Comparison of ENCODE assay signal across 21 cellular contexts in the genomic region with DNA sequence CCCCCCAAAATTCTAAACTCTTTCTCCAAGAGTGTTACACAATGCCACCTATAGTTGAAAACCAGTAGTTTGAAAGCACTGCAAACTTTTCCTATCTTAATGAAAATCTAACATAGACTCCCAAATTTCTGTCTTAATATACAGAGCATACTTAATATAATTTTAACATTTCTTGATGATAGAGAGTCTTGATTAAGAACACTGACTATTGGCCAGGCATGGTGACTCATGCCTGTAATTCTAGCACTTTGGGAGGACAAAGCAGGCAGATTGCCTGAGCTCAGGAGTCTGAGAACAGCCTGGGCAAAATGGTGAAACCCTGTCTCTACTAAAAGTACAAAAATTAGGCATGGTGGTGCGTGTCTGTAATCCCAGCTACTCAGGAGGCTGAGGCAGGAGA. TPM values are rescaled to one million over a fixed set of nuclear protein-coding genes. Genes with fewer than 3 reads are reported as not detected.
DNase-seq lines count a peak whose midpoint lies in the region; ATAC-seq and TF ChIP-seq lines count a peak whose summit lies in the region.
"Had no signal": no experiment of that assay in that cellular context is flagged by ENCODE, and none has a peak within 500 bp of the region (broad histone marks: within the 10 kb centered on the region; RNA-seq: fewer than 3 reads in every experiment).

No MANE protein-coding gene starts in this region.

- no peaks in the 10 kb centered on the region for H3K27me3 Mint-ChIP-seq in HFFc6 (ENCODE audit: insufficient read depth)
- H3K27me3 Mint-ChIP-seq: activated naive CD4-positive, alpha-beta T cell treated with anti-CD3 and anti-CD28 coated beads, Interleukin-2, amount 50 U/mL, for 24 hours; activated T-cell treated with anti-CD3 and anti-CD28 coated beads, Interleukin-2, amount 50 U/mL, for 24 hours; central memory CD8-positive, alpha-beta T cell; stimulated activated naive CD8-positive, alpha-beta T cell treated with anti-CD3 and anti-CD28 coated beads, Interleukin-15, Interleukin-2, amounts not matched to agents 100 ng/mL and 50 ng/mL, for 24 hours had no signal

- H3K36me3 ChIP-seq in aorta (ENCODE audit: control insufficient read depth in 1 of 2, insufficient read depth in 2 of 2, low read length in 1 of 2) = peaks cover 0 to 2% of the 10 kb centered on the region in 2 donors

- TF ChIP-seq CTCF in AG04450 (IDR thresholded peaks at IDR 0.05; ENCODE audit: low read depth, low read length) (0 out of 2 replicates have a peak, but pooled peaks have one; percentile 3), HFFc6 (IDR thresholded peaks at IDR 0.05) (peak; percentile 22; the same call in 1 of the 2 replicates), astrocyte of the spinal cord (IDR thresholded peaks at IDR 0.05; ENCODE audit: low read depth, low read length) (no peak), fibroblast of villous mesenchyme (IDR thresholded peaks at IDR 0.05; ENCODE audit: insufficient read depth, low read depth, low read length) (no peak)

- H3K9me3 ChIP-seq in AG04450 (ENCODE audit: control insufficient read depth, insufficient read depth, low read length) = no peaks in the 10 kb centered on the region
- no peaks in the 10 kb centered on the region for H3K9me3 ChIP-seq in aorta (ENCODE audit: control insufficient read depth, low read length)
- H3K9me3 ChIP-seq: heart right ventricle had no signal

- H3K4me3 ChIP-seq in AG04450 (ENCODE audit: low read depth, low read length) = no peak overlapping the region
- H3K4me3 ChIP-seq in astrocyte of the spinal cord (ENCODE audit: low read depth, low read length) = no peak overlapping the region
- H3K4me3 ChIP-seq in fibroblast of villous mesenchyme (ENCODE audit: low read depth, low read length) = no peak overlapping the region
- no peak overlapping the region for H3K4me3 ChIP-seq in aorta (ENCODE audit: low read length in 2 of 2)
- H3K4me3 ChIP-seq: heart right ventricle, PC-9 had no signal

- DNase-seq in AG04450 (ENCODE audit: low read depth, low spot score) (peak; percentile 21), HFFc6 (peak; percentile 26), astrocyte of the spinal cord (ENCODE audit: low read depth, low spot score) (peak; percentile 53), fibroblast of villous mesenchyme (ENCODE audit: low read depth) (peak; percentile 48), aorta (no peak), NCI-H1092 (lab: John Stamatoyannopoulos, UW) (no peak), NAMALWA (ENCODE audit: low spot score) (no peak)
- DNase-seq: ACHN; activated CD4-positive, alpha-beta T cell treated with anti-CD3 and anti-CD28 coated beads, Interleukin-2, amount 50 U/mL, for 4 hours; activated T-cell treated with anti-CD3 and anti-CD28 coated beads, Interleukin-2, amount 50 U/mL, for 24 hours; H7; heart right ventricle; MV-4-11; NCI-H2029 treated with DMSO at 0.1 percent for 48 hours; NCI-H524 treated with DMSO at 0.1 percent for 48 hours; PC-9 had no signal

- H3K27ac ChIP-seq in AG04450 (ENCODE audit: low read depth, low read length) (no peak overlapping the region), aorta (ENCODE audit: low read depth in 1 of 2, low read length in 2 of 2) (no peak overlapping the region)
- H3K27ac ChIP-seq: heart right ventricle, PC-9 had no signal

- 88 to 94% methylated on average over 1 of the region's 1 CpG for WGBS in aorta, 2 donors

- intact Hi-C loops in aorta (cut with DNase I) = no loop called here

- in situ Hi-C loops in astrocyte of the spinal cord (cut with HindIII; ENCODE audit: low sequenced_read_pairs) = no loop called here

- ATAC-seq in GM21390 (IDR thresholded peaks at IDR 0.05; ENCODE audit: unreplicated experiment) (no peak), aorta (ENCODE audit: low FRiP score) (no peak)
- ATAC-seq: heart right ventricle had no signal

- no peaks in the 10 kb centered on the region for H3K4me1 ChIP-seq in aorta (ENCODE audit: control insufficient read depth in 1 of 2, insufficient read depth in 2 of 2, low read length in 2 of 2)

- H3K27me3 ChIP-seq in AG04450 (ENCODE audit: control insufficient read depth, insufficient read depth, low read length) (no peaks in the 10 kb centered on the region), aorta (ENCODE audit: control insufficient read depth in 1 of 2, insufficient read depth in 2 of 2, low read length in 1 of 2) (no peaks in the 10 kb centered on the region)
- H3K27me3 ChIP-seq: heart right ventricle had no signal

- POLR2A ChIA-PET in AG04450 (lab: Yijun Ruan, JAX) = no interaction called here

- peaks cover 12% of the 10 kb centered on the region for H3K4me1 Mint-ChIP-seq in HFFc6 (ENCODE audit: low read depth)
- H3K4me1 Mint-ChIP-seq: neural crest cell had no signal

- peak overlapping the region; percentile 65 for H3K27ac Mint-ChIP-seq in HFFc6
- H3K27ac Mint-ChIP-seq: activated naive CD4-positive, alpha-beta T cell treated with anti-CD3 and anti-CD28 coated beads, Interleukin-2, amount 50 U/mL, for 24 hours; activated T-cell treated with anti-CD3 and anti-CD28 coated beads, Interleukin-2, amount 50 U/mL, for 24 hours; stimulated activated naive CD8-positive, alpha-beta T cell treated with anti-CD3 and anti-CD28 coated beads, Interleukin-15, Interleukin-2, amounts not matched to agents 100 ng/mL and 50 ng/mL, for 24 hours had no signal

- H3K9me3 Mint-ChIP-seq in HFFc6 = no peaks in the 10 kb centered on the region
- H3K9me3 Mint-ChIP-seq: activated naive CD4-positive, alpha-beta T cell treated with anti-CD3 and anti-CD28 coated beads, Interleukin-2, amount 50 U/mL, for 24 hours; activated T-cell treated with anti-CD3 and anti-CD28 coated beads, Interleukin-2, amount 50 U/mL, for 24 hours; central memory CD8-positive, alpha-beta T cell; neural crest cell; stimulated activated naive CD8-positive, alpha-beta T cell treated with anti-CD3 and anti-CD28 coated beads, Interleukin-15, Interleukin-2, amounts not matched to agents 100 ng/mL and 50 ng/mL, for 24 hours had no signal

- no peaks in the 10 kb centered on the region for H3K36me3 Mint-ChIP-seq in HFFc6 (ENCODE audit: low read depth)

- CTCF ChIA-PET in AG04450 (lab: Charles Lee) = interaction anchor here (1.0 to 1.4 kb wide), 2 partner anchors 9 to 10 kb away, joined by 3 to 11 read pairs; no protein-coding TSS in a partner anchor

- no peak overlapping the region for H3K4me3 Mint-ChIP-seq in HFFc6
- H3K4me3 Mint-ChIP-seq: activated naive CD4-positive, alpha-beta T cell treated with anti-CD3 and anti-CD28 coated beads, Interleukin-2, amount 50 U/mL, for 24 hours; activated T-cell treated with anti-CD3 and anti-CD28 coated beads, Interleukin-2, amount 50 U/mL, for 24 hours; central memory CD8-positive, alpha-beta T cell; neural crest cell; stimulated activated naive CD8-positive, alpha-beta T cell treated with anti-CD3 and anti-CD28 coated beads, Interleukin-15, Interleukin-2, amounts not matched to agents 100 ng/mL and 50 ng/mL, for 24 hours had no signal

RNA-seq across cellular contexts. Expression of a gene that starts 34.2 kb away (rescaled TPM):
- polyA plus RNA-seq in AG04450 (2011; rRNA removed) (12.5 and 14.0 TPM in 2 replicates), aorta (1 to 10 TPM; 1.4 to 3.0 TPM)
- polyA minus RNA-seq in AG04450 (2011; rRNA and poly(A)+ RNA removed) = 21.7 and 23.6 TPM in 2 replicates
- total RNA-seq in HFFc6 (2021; fragmentation: NEBNext Ultra II Directional; extraction: Animal tissue kit (Norgen Biotek cat#: 25700)) = 10 to 100 TPM; 24.6 to 29.6 (median 26.6) TPM
- total RNA-seq in fibroblast of villous mesenchyme (10.3 and 13.8 TPM in 2 replicates), aorta (10 to 100 TPM; 25.3 to 32.7 TPM)

Comparison
In these comparisons a context has a peak if more than half of its experiments do, and no peak if none do; other contexts are left out.
1. DNase-seq: peak in AG04450 (single experiment), HFFc6 (single experiment), astrocyte of the spinal cord (single experiment) and fibroblast of villous mesenchyme (single experiment); none in aorta (0 of 2), NCI-H1092 (single experiment) and NAMALWA (single experiment).
2. CTCF ChIP-seq: peak in AG04450 (single experiment) and HFFc6 (single experiment); none in astrocyte of the spinal cord (single experiment) and fibroblast of villous mesenchyme (single experiment).